In the genomic region with DNA sequence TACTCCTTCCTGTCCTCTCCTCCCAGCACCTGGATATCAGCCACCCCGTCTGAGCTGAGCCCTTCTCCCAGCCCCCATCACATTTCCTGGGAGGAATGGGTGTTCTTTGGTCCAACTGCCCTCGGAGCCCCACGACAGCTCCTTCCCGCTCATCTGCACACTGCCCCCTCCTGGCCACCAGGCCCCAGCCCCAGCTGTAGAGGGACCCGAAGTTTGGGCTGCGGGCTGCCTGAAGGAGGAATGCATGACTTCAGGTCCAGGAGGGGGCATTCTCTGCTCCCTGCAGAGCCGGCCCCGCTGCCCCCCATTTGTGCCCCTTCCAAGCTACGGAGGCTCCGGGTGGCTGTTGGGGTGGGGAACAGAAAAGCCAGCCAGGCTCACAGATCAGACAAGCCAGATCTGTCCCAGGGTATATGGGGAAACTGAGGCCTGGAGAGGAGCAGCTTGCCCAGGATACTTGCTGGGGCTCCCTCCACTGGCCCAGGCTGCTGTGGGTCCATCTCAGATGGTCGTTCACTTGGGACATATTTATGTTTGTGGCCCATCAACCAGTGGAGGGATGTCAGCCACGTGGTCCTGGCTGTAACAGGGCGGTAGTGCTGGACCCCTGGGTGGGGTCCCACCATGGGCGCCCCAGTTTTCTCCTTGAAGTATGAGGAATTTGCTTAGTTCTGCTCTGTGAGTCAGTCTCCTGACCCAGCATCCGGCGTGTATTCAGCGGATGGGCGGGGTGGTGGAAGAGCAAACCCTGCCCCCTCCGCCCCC, we compare ENCODE assay signal across 8 cellular contexts. TPM values are rescaled to one million over a fixed set of nuclear protein-coding genes. Genes with fewer than 3 reads are reported as not detected.
DNase-seq lines count a peak whose midpoint lies in the region; ATAC-seq and TF ChIP-seq lines count a peak whose summit lies in the region.

No MANE protein-coding gene starts in this region.

- DNase-seq in activated naive CD4-positive, alpha-beta T cell treated with anti-CD3 and anti-CD28 coated beads, Interleukin-2, amount 10 ng/mL, durations not matched to agents 7 days and 5 days, result peak; percentile 44
- DNase-seq in activated naive CD4-positive, alpha-beta T cell (lab: John Stamatoyannopoulos, UW), result no peak
- peak; percentile 46 for DNase-seq in RPMI8226
- DNase-seq in fibroblast of villous mesenchyme (ENCODE audit: low read depth), result peak; percentile 32
- DNase-seq in gastrocnemius medialis, result no peak
- no peak for DNase-seq in DMS79 (lab: John Stamatoyannopoulos, UW)

- TF ChIP-seq CTCF in fibroblast of villous mesenchyme (IDR thresholded peaks at IDR 0.05; ENCODE audit: insufficient read depth, low read depth, low read length), result peak; percentile 70
- peak; percentile 29 to 72 (median 70) for TF ChIP-seq CTCF in gastrocnemius medialis (IDR thresholded peaks at IDR 0.05 in 4 of 5, conservative IDR thresholded peaks at IDR 0.05 in 1 of 5)

- H3K27me3 ChIP-seq in gastrocnemius medialis, result no peaks in the 10 kb centered on the region

- ATAC-seq in gastrocnemius medialis (no peak), GM19455 (IDR thresholded peaks at IDR 0.05; ENCODE audit: unreplicated experiment) (no peak), GM21360 (IDR thresholded peaks at IDR 0.05; ENCODE audit: unreplicated experiment) (no peak)

- no peaks in the 10 kb centered on the region for H3K36me3 Mint-ChIP-seq in activated naive CD4-positive, alpha-beta T cell treated with anti-CD3 and anti-CD28 coated beads, Interleukin-2, amount 10 ng/mL, durations not matched to agents 7 days and 5 days

- peak overlapping the region in 2 of 4 donors; percentile 27 to 69 for H3K27ac ChIP-seq in gastrocnemius medialis

- in situ Hi-C loops in gastrocnemius medialis (cut with MboI; ENCODE audit: low sequenced_read_pairs in 4 of 4), result loop anchor here in 2 of 4 donors (5.0 to 25.0 kb wide), 3 partner anchors 137 to 308 kb away; no protein-coding TSS in a partner anchor

- H3K27ac Mint-ChIP-seq in activated naive CD4-positive, alpha-beta T cell treated with anti-CD3 and anti-CD28 coated beads, Interleukin-2, amount 10 ng/mL, durations not matched to agents 7 days and 5 days, result no peak overlapping the region

- H3K9me3 Mint-ChIP-seq in activated naive CD4-positive, alpha-beta T cell treated with anti-CD3 and anti-CD28 coated beads, Interleukin-2, amount 10 ng/mL, durations not matched to agents 7 days and 5 days, result no peaks in the 10 kb centered on the region

- no peak overlapping the region for H3K4me3 Mint-ChIP-seq in activated naive CD4-positive, alpha-beta T cell treated with anti-CD3 and anti-CD28 coated beads, Interleukin-2, amount 10 ng/mL, durations not matched to agents 7 days and 5 days

- H3K4me1 ChIP-seq in gastrocnemius medialis, result peaks cover 7 to 14% of the 10 kb centered on the region in 2 donors

- peaks cover 0 to 10% of the 10 kb centered on the region in 2 donors for H3K36me3 ChIP-seq in gastrocnemius medialis

- intact Hi-C loops in gastrocnemius medialis (cut with DNase I; ENCODE audit: low total_unique reads), result loop anchor here (5.0 kb wide), 3 partner anchors 58 to 178 kb away; no protein-coding TSS in a partner anchor

- peaks cover 42% of the 10 kb centered on the region for H3K27me3 Mint-ChIP-seq in activated naive CD4-positive, alpha-beta T cell treated with anti-CD3 and anti-CD28 coated beads, Interleukin-2, amount 10 ng/mL, durations not matched to agents 7 days and 5 days

- no peak for TF ChIP-seq POLR2A in gastrocnemius medialis (IDR thresholded peaks at IDR 0.05)

- H3K9me3 ChIP-seq in gastrocnemius medialis, result no peaks in the 10 kb centered on the region

- CTCF ChIA-PET in activated naive CD4-positive, alpha-beta T cell treated with anti-CD3 and anti-CD28 coated beads, Interleukin-2, amount 10 ng/mL, durations not matched to agents 7 days and 5 days (lab: Charles Lee), result interaction anchor here (0.8 to 10.6 kb wide), 18 partner anchors 8 to 311 kb away, joined by 3 to 89 read pairs (median 4); no protein-coding TSS in a partner anchor

- H3K4me3 ChIP-seq in fibroblast of villous mesenchyme (ENCODE audit: low read depth, low read length) (no peak overlapping the region), gastrocnemius medialis (no peak overlapping the region)

- H3K4me1 Mint-ChIP-seq in activated naive CD4-positive, alpha-beta T cell treated with anti-CD3 and anti-CD28 coated beads, Interleukin-2, amount 10 ng/mL, durations not matched to agents 7 days and 5 days, result no peaks in the 10 kb centered on the region

RNA-seq across cellular contexts. Expression of gene DAB2IP, which starts 33.1 kb away (rescaled TPM):
- total RNA-seq in fibroblast of villous mesenchyme (36.4 and 47.9 TPM in 2 replicates), gastrocnemius medialis (10 to 100 TPM; 22.7 to 68.2 (median 37.4) TPM)

Comparison
In these comparisons a context has a peak if more than half of its experiments do, and no peak if none do; other contexts are left out.
1. DNase-seq: peak in activated naive CD4-positive, alpha-beta T cell treated with anti-CD3 and anti-CD28 coated beads, Interleukin-2, amount 10 ng/mL, durations not matched to agents 7 days and 5 days (single experiment), RPMI8226 (single experiment) and fibroblast of villous mesenchyme (single experiment); none in activated naive CD4-positive, alpha-beta T cell (0 of 4), gastrocnemius medialis (0 of 2) and DMS79 (single experiment).